Comparison of ENCODE assay signal across 13 cellular contexts in genomic region chr7:99111591-99111990, GRCh38. TPM values are rescaled to one million over a fixed set of nuclear protein-coding genes. Genes with fewer than 3 reads are reported as not detected.
DNase-seq lines count a peak whose midpoint lies in the region; ATAC-seq, FAIRE-seq and TF ChIP-seq lines count a peak whose summit lies in the region.
"Had no signal": no experiment of that assay in that cellular context is flagged by ENCODE, and none has a peak within 500 bp of the region (broad histone marks: within the 10 kb centered on the region; RNA-seq: fewer than 3 reads in every experiment).

No MANE protein-coding gene starts in this region.

- BruUV-seq in OCI-LY7 (replicated peaks; lab: Mats Ljungman, UMichigan) = no TSS peak

- no peak overlapping the region for H4K91ac ChIP-seq in mesenchymal stem cell (ENCODE audit: low read length)

- no peak for DNase-seq in CD4-positive, CD25-positive, alpha-beta regulatory T cell
- DNase-seq in OCI-LY7 (ENCODE audit: low spot score) = no peak
- no peak for DNase-seq in mesenchymal stem cell
- no peak for DNase-seq in SHP77 treated with DMSO at 0.1 percent for 48 hours (lab: John Stamatoyannopoulos, UW)
- DNase-seq in glutamatergic neuron = no peak
- no peak for DNase-seq in NCI-H2171 treated with DMSO at 0.1 percent for 48 hours (lab: John Stamatoyannopoulos, UW)
- DNase-seq in GM12892 (ENCODE audit: insufficient read length) = no peak
- DNase-seq: activated CD4-positive, alpha-beta T cell treated with anti-CD3 and anti-CD28 coated beads for 36 hours; amygdala; NCI-H1417; right cardiac atrium had no signal

- H2BK12ac ChIP-seq in mesenchymal stem cell (ENCODE audit: low read length in 2 of 2) = peak overlapping the region in 1 of 2 experiments; percentile 49

- peaks cover 55 to 68% (median 65%) of the 10 kb centered on the region in 4 donors for H3K4me1 Mint-ChIP-seq in CD4-positive, CD25-positive, alpha-beta regulatory T cell
- peaks cover 16% of the 10 kb centered on the region for H3K4me1 Mint-ChIP-seq in glutamatergic neuron (ENCODE audit: low read depth, unreplicated experiment)

- FAIRE-seq in GM12892 (lab: Jason Lieb, UNC) = no peak

- peak overlapping the region; percentile 20 for H2AK5ac ChIP-seq in mesenchymal stem cell (ENCODE audit: low read length, severe bottlenecking)

- no peaks in the 10 kb centered on the region for H3K27me3 Mint-ChIP-seq in CD4-positive, CD25-positive, alpha-beta regulatory T cell
- no peaks in the 10 kb centered on the region for H3K27me3 Mint-ChIP-seq in glutamatergic neuron (ENCODE audit: unreplicated experiment)
- H3K27me3 Mint-ChIP-seq: activated CD4-positive, alpha-beta T cell treated with anti-CD3 and anti-CD28 coated beads for 36 hours had no signal

- H2AFZ ChIP-seq in OCI-LY7 (ENCODE audit: low read length) = no peak overlapping the region
- no peak overlapping the region for H2AFZ ChIP-seq in mesenchymal stem cell (ENCODE audit: low read depth, low read length)

- intact Hi-C loops in OCI-LY7 (cut with micrococcal nuclease; ENCODE audit: unreplicated experiment) = no loop called here

- POLR2A ChIA-PET in OCI-LY7 (lab: Charles Lee) = interaction anchor here (1.2 to 1.9 kb wide), 2 partner anchors 10 to 18 kb away, joined by 4 to 9 read pairs; no protein-coding TSS in a partner anchor

- H3K4me2 ChIP-seq in OCI-LY7 (ENCODE audit: low read length) (peak overlapping the region; percentile 35), mesenchymal stem cell (ENCODE audit: low read length, poor library complexity, severe bottlenecking) (no peak overlapping the region)

- peaks cover 22% of the 10 kb centered on the region for H3K4me1 ChIP-seq in CD4-positive, CD25-positive, alpha-beta regulatory T cell (ENCODE audit: control insufficient read depth, insufficient read depth, low read length, poor library complexity, severe bottlenecking)
- H3K4me1 ChIP-seq in OCI-LY7 (ENCODE audit: insufficient read depth, low read length, poor library complexity, severe bottlenecking) = peaks cover 11% of the 10 kb centered on the region
- H3K4me1 ChIP-seq in mesenchymal stem cell (ENCODE audit: control insufficient read depth, insufficient read depth, low read depth, low read length) = peaks cover 10% of the 10 kb centered on the region

- H3K4ac ChIP-seq in mesenchymal stem cell (ENCODE audit: low read depth in 1 of 2, low read length in 2 of 2) = no peak overlapping the region

- no peaks in the 10 kb centered on the region for H3K27me3 ChIP-seq in CD4-positive, CD25-positive, alpha-beta regulatory T cell (ENCODE audit: control insufficient read depth, insufficient read depth, low read length)
- H3K27me3 ChIP-seq in mesenchymal stem cell (ENCODE audit: control insufficient read depth in 1 of 2, insufficient read depth in 1 of 2, low read length in 2 of 2) = no peaks in the 10 kb centered on the region

- peak overlapping the region in 2 of 3 donors; percentile 37 to 62 for H3K27ac Mint-ChIP-seq in CD4-positive, CD25-positive, alpha-beta regulatory T cell
- H3K27ac Mint-ChIP-seq in glutamatergic neuron (ENCODE audit: unreplicated experiment) = no peak overlapping the region
- H3K27ac Mint-ChIP-seq: activated CD4-positive, alpha-beta T cell treated with anti-CD3 and anti-CD28 coated beads for 36 hours; CD14-positive monocyte had no signal

- TF ChIP-seq POLR2A in GM12892 (IDR thresholded peaks at IDR 0.05; ENCODE audit: low read depth, low read length) = no peak

- peaks cover 0 to 7% (median 1%) of the 10 kb centered on the region in 7 donors for H3K9me3 Mint-ChIP-seq in CD4-positive, CD25-positive, alpha-beta regulatory T cell
- peaks cover 10% of the 10 kb centered on the region for H3K9me3 Mint-ChIP-seq in glutamatergic neuron (ENCODE audit: unreplicated experiment)

- no peak overlapping the region for H3K18ac ChIP-seq in mesenchymal stem cell (ENCODE audit: low read depth in 1 of 2, low read length in 2 of 2)

- no peaks in the 10 kb centered on the region for H4K20me1 ChIP-seq in OCI-LY7 (ENCODE audit: insufficient read depth, low read length)

- no peak overlapping the region for H3K9ac ChIP-seq in mesenchymal stem cell (ENCODE audit: low read length)

- no peak overlapping the region for H4K8ac ChIP-seq in mesenchymal stem cell (ENCODE audit: low read length)

- H2BK5ac ChIP-seq in mesenchymal stem cell (ENCODE audit: low read depth, low read length, poor library complexity, severe bottlenecking) = no peak overlapping the region

- H3K27ac ChIP-seq in CD4-positive, CD25-positive, alpha-beta regulatory T cell (ENCODE audit: insufficient read depth, low read length, poor library complexity, severe bottlenecking) = no peak overlapping the region
- H3K27ac ChIP-seq in OCI-LY7 (ENCODE audit: low read depth, low read length, poor library complexity, severe bottlenecking) (no peak overlapping the region), mesenchymal stem cell (ENCODE audit: low read length, poor library complexity, severe bottlenecking) (peak overlapping the region; percentile 3)

- H3K23ac ChIP-seq in mesenchymal stem cell (ENCODE audit: low read length in 2 of 2) = no peak overlapping the region

- TF ChIP-seq CTCF in OCI-LY7 (conservative IDR thresholded peaks at IDR 0.05; ENCODE audit: low read length) = no peak
- no peak for TF ChIP-seq CTCF in glutamatergic neuron (IDR thresholded peaks at IDR 0.05; ENCODE audit: partially characterized antibody, unreplicated experiment)

- H2BK120ac ChIP-seq in mesenchymal stem cell (ENCODE audit: low read depth, low read length) = no peak overlapping the region

- H3K4me3 ChIP-seq in CD4-positive, CD25-positive, alpha-beta regulatory T cell (ENCODE audit: low read depth, low read length) = no peak overlapping the region
- H3K4me3 ChIP-seq in OCI-LY7 (ENCODE audit: low read depth, low read length, poor library complexity, severe bottlenecking) (no peak overlapping the region), mesenchymal stem cell (ENCODE audit: insufficient read depth in 1 of 2, low read depth in 1 of 2, low read length in 2 of 2) (no peak overlapping the region)

- H3K9me2 ChIP-seq in OCI-LY7 (ENCODE audit: insufficient read depth, low read length) = no peaks in the 10 kb centered on the region

- no peak overlapping the region for H3K14ac ChIP-seq in mesenchymal stem cell (ENCODE audit: low read length in 2 of 2)

- peaks cover 66% of the 10 kb centered on the region; the same call in 1 of the 2 replicates for H3K79me2 ChIP-seq in OCI-LY7 (ENCODE audit: insufficient read depth, low read depth, low read length)

- ATAC-seq in CD4-positive, CD25-positive, alpha-beta regulatory T cell (ENCODE audit: low read depth in 2 of 2) = no peak
- ATAC-seq in GM21619 (IDR thresholded peaks at IDR 0.05; ENCODE audit: unreplicated experiment) = peak; percentile 11
- ATAC-seq: right cardiac atrium had no signal

- H2BK15ac ChIP-seq in mesenchymal stem cell (ENCODE audit: low read depth, poor library complexity, severe bottlenecking) = no peak overlapping the region

- H3K9me3 ChIP-seq in CD4-positive, CD25-positive, alpha-beta regulatory T cell (ENCODE audit: control insufficient read depth in 2 of 2, low read length in 2 of 2) = no peaks in the 10 kb centered on the region
- H3K9me3 ChIP-seq in OCI-LY7 (ENCODE audit: low read length) (peaks cover 5% of the 10 kb centered on the region), mesenchymal stem cell (ENCODE audit: control insufficient read depth, low read length) (no peaks in the 10 kb centered on the region)

- CTCF ChIA-PET in OCI-LY7 (lab: Charles Lee; ENCODE audit: unreplicated experiment) = no interaction called here

- H3K36me3 ChIP-seq in CD4-positive, CD25-positive, alpha-beta regulatory T cell (ENCODE audit: control insufficient read depth, insufficient read depth, low read length) = no peaks in the 10 kb centered on the region
- peaks cover 5% of the 10 kb centered on the region; the same call in 1 of the 2 replicates for H3K36me3 ChIP-seq in OCI-LY7 (ENCODE audit: insufficient read depth, low read length)
- peaks cover 0 to 8% of the 10 kb centered on the region in 2 experiments for H3K36me3 ChIP-seq in mesenchymal stem cell (ENCODE audit: control insufficient read depth in 1 of 2, insufficient read depth in 2 of 2, low read depth in 1 of 2, low read length in 2 of 2)

- H3K4me3 Mint-ChIP-seq in CD4-positive, CD25-positive, alpha-beta regulatory T cell = peak overlapping the region in 3 of 4 donors; percentile 3 to 35 (median 19)
- H3K4me3 Mint-ChIP-seq in glutamatergic neuron (ENCODE audit: unreplicated experiment) = no peak overlapping the region
- H3K4me3 Mint-ChIP-seq: activated CD4-positive, alpha-beta T cell treated with anti-CD3 and anti-CD28 coated beads for 36 hours; CD14-positive monocyte had no signal

- no peaks in the 10 kb centered on the region for H3K79me1 ChIP-seq in mesenchymal stem cell (replicated peaks; ENCODE audit: low read length, poor library complexity, severe bottlenecking)

- peaks cover 13% of the 10 kb centered on the region for H3K36me3 Mint-ChIP-seq in CD4-positive, CD25-positive, alpha-beta regulatory T cell
- peaks cover 15% of the 10 kb centered on the region for H3K36me3 Mint-ChIP-seq in glutamatergic neuron (ENCODE audit: unreplicated experiment)

RNA-seq across cellular contexts. Expression of gene SMURF1, which starts 32.3 kb away (rescaled TPM):
- 35.3 TPM for total RNA-seq in CD4-positive, CD25-positive, alpha-beta regulatory T cell
- 1 to 10 TPM; 1.3 to 2.1 (median 1.6) TPM for polyA plus RNA-seq in CD4-positive, CD25-positive, alpha-beta regulatory T cell
- 11.5 and 13.9 TPM in 2 replicates for total RNA-seq in OCI-LY7 (2014; rRNA removed; shearing (Covaris generic))
- 17.8 and 20.5 TPM in 2 replicates for total RNA-seq in OCI-LY7 (2022)
- polyA plus RNA-seq in mesenchymal stem cell (2013, experiment 1 of 2) = 11.8 TPM
- polyA plus RNA-seq in mesenchymal stem cell (2013, experiment 2 of 2) = 12.5 TPM
- total RNA-seq in glutamatergic neuron (ENCODE audit: unreplicated experiment) = 23.1 TPM
- 4.2 TPM for polyA plus RNA-seq in GM12892 (2012; ENCODE audit: missing spikeins)
